ENCODE assay signal across 3 cellular contexts in the genomic region with DNA sequence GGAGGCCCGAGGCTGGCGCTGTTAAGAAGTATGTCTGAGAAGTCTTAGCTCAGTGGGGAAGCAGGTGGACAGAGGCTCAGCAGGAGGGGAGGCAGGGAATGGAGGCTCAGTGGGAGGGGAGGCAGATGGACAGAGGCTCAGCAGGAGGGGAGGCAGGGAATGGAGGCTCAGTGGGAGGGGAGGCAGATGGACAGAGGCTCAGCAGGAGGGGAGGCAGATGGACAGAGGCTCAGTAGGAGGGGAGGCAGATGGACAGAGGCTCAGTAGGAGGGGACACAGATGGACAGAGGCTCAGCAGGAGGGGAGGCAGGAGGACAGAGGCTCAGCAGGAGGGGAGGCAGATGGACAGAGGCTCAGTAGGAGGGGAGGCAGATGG. TPM values are rescaled to one million over a fixed set of nuclear protein-coding genes. Genes with fewer than 3 reads are reported as not detected.
"Had no signal": no experiment of that assay in that cellular context is flagged by ENCODE, and none has a peak within 500 bp of the region (broad histone marks: within the 10 kb centered on the region; RNA-seq: fewer than 3 reads in every experiment).

No MANE protein-coding gene starts in this region.

RNA-seq across cellular contexts. Expression of a gene that starts 36.3 kb away (rescaled TPM):
- total RNA-seq: M059J, PC-3, SJSA1 had no signal
